ENCODE assay signal across 15 cellular contexts in genomic region chr7:107933386-107934013, GRCh38. TPM values are rescaled to one million over a fixed set of nuclear protein-coding genes. Genes with fewer than 3 reads are reported as not detected.
A peak's percentile ranks its signal among the peaks of the same experiment; 100 is the strongest.
DNase-seq lines count a peak whose midpoint lies in the region; ATAC-seq lines count a peak whose summit lies in the region.
"Had no signal": no experiment of that assay in that cellular context is flagged by ENCODE, and none has a peak within 500 bp of the region (broad histone marks: within the 10 kb centered on the region; RNA-seq: fewer than 3 reads in every experiment).

No MANE protein-coding gene starts in this region.

- H3K9me3 Mint-ChIP-seq in CD4-positive, CD25-positive, alpha-beta regulatory T cell: no peaks in the 10 kb centered on the region
- H3K9me3 Mint-ChIP-seq in naive thymus-derived CD4-positive, alpha-beta T cell: no peaks in the 10 kb centered on the region
- H3K9me3 Mint-ChIP-seq: stimulated activated effector memory CD8-positive, alpha-beta T cell treated with anti-CD3 and anti-CD28 coated beads, Interleukin-12 subunit alpha, Interleukin-12 subunit beta, amount 100 ng/mL, for 72 hours had no signal

- WGBS in HUES64: 5% methylated on average over 6 of the region's 6 CpGs
- WGBS in ectodermal cell, 2 experiments: 9 to 14% methylated on average over 6 of the region's 6 CpGs

- DNase-seq in CD4-positive, CD25-positive, alpha-beta regulatory T cell: no peak
- peak in 1 of 9 donors; percentile 25 for DNase-seq in naive thymus-derived CD4-positive, alpha-beta T cell
- DNase-seq in midbrain (lab: John Stamatoyannopoulos, UW) (no peak), SW480 (ENCODE audit: low spot score) (no peak), NCI-H2081 treated with DMSO at 0.1 percent for 48 hours (lab: John Stamatoyannopoulos, UW) (no peak), left ventricle myocardium superior (no peak)
- DNase-seq: activated naive CD4-positive, alpha-beta T cell treated with Interleukin-2 at 50 U/mL for 16 hours; heart left ventricle; KG1; NCI-H1436; NCI-H526 treated with DMSO at 0.1 percent for 48 hours; stimulated activated CD4-positive, alpha-beta T cell treated with anti-CD3 and anti-CD28 coated beads, Interleukin-2, amount 100 ng/mL, for 48 hours had no signal

- H3K27ac ChIP-seq in CD4-positive, CD25-positive, alpha-beta regulatory T cell (ENCODE audit: insufficient read depth, low read length, poor library complexity, severe bottlenecking): no peak overlapping the region
- H3K27ac ChIP-seq in HUES64 (ENCODE audit: low read depth, low read length) (peak overlapping the region; percentile 91), ectodermal cell (ENCODE audit: insufficient read depth, low read depth, low read length, poor library complexity, severe bottlenecking) (peak overlapping the region; percentile 22)
- H3K27ac ChIP-seq in naive thymus-derived CD4-positive, alpha-beta T cell (ENCODE audit: low read depth, low read length): no peak overlapping the region

- no peaks in the 10 kb centered on the region for H3K4me1 ChIP-seq in CD4-positive, CD25-positive, alpha-beta regulatory T cell (ENCODE audit: control insufficient read depth, insufficient read depth, low read length, poor library complexity, severe bottlenecking)
- H3K4me1 ChIP-seq in HUES64 (ENCODE audit: insufficient read depth, low read length) (peaks cover 73% of the 10 kb centered on the region), ectodermal cell (ENCODE audit: control insufficient read depth, insufficient read depth, low read length) (peaks cover 28% of the 10 kb centered on the region)
- no peaks in the 10 kb centered on the region for H3K4me1 ChIP-seq in naive thymus-derived CD4-positive, alpha-beta T cell (ENCODE audit: control insufficient read depth in 2 of 2, insufficient read depth in 2 of 2, low read length in 2 of 2)

- H3K36me3 Mint-ChIP-seq in CD4-positive, CD25-positive, alpha-beta regulatory T cell: peaks cover 19% of the 10 kb centered on the region
- peaks cover 0 to 28% (median 7%) of the 10 kb centered on the region in 5 donors for H3K36me3 Mint-ChIP-seq in naive thymus-derived CD4-positive, alpha-beta T cell

- POLR2A ChIA-PET in naive thymus-derived CD4-positive, alpha-beta T cell (lab: Charles Lee): no interaction called here

- H3K4me1 Mint-ChIP-seq in CD4-positive, CD25-positive, alpha-beta regulatory T cell: peaks cover 0 to 9% (median 4%) of the 10 kb centered on the region in 4 donors
- H3K4me1 Mint-ChIP-seq in naive thymus-derived CD4-positive, alpha-beta T cell: peaks cover 2 to 31% (median 13%) of the 10 kb centered on the region in 7 donors
- H3K4me1 Mint-ChIP-seq: stimulated activated effector memory CD8-positive, alpha-beta T cell treated with anti-CD3 and anti-CD28 coated beads, Interleukin-12 subunit alpha, Interleukin-12 subunit beta, amount 100 ng/mL, for 72 hours had no signal

- H3K9ac ChIP-seq in HUES64 (ENCODE audit: low read depth, low read length): peak overlapping the region; percentile 68

- CTCF ChIA-PET in naive thymus-derived CD4-positive, alpha-beta T cell (lab: Charles Lee): interaction anchor here (0.6 kb wide), 1 partner anchor 72 kb away, joined by 4 read pairs; no protein-coding TSS in a partner anchor

- intact Hi-C loops in naive thymus-derived CD4-positive, alpha-beta T cell (cut with micrococcal nuclease): no loop called here
- intact Hi-C loops in left ventricle myocardium superior (cut with micrococcal nuclease): no loop called here

- peak overlapping the region in 2 of 3 donors; percentile 39 to 77 for H3K27ac Mint-ChIP-seq in CD4-positive, CD25-positive, alpha-beta regulatory T cell
- H3K27ac Mint-ChIP-seq in naive thymus-derived CD4-positive, alpha-beta T cell: peak overlapping the region in 8 of 9 donors; percentile 2 to 84 (median 40)
- H3K27ac Mint-ChIP-seq: stimulated activated effector memory CD8-positive, alpha-beta T cell treated with anti-CD3 and anti-CD28 coated beads, Interleukin-12 subunit alpha, Interleukin-12 subunit beta, amount 100 ng/mL, for 72 hours had no signal

- no peaks in the 10 kb centered on the region for H3K27me3 ChIP-seq in CD4-positive, CD25-positive, alpha-beta regulatory T cell (ENCODE audit: control insufficient read depth, insufficient read depth, low read length)
- H3K27me3 ChIP-seq in HUES64 (ENCODE audit: insufficient read depth, low read length) (no peaks in the 10 kb centered on the region), ectodermal cell (ENCODE audit: control insufficient read depth, insufficient read depth, low read length, poor library complexity, severe bottlenecking) (no peaks in the 10 kb centered on the region)
- H3K27me3 ChIP-seq in naive thymus-derived CD4-positive, alpha-beta T cell (ENCODE audit: control insufficient read depth in 2 of 2, insufficient read depth in 2 of 2, low read length in 2 of 2): no peaks in the 10 kb centered on the region
- H3K27me3 ChIP-seq: heart left ventricle had no signal

- no peaks in the 10 kb centered on the region for H3K27me3 Mint-ChIP-seq in CD4-positive, CD25-positive, alpha-beta regulatory T cell
- H3K27me3 Mint-ChIP-seq in naive thymus-derived CD4-positive, alpha-beta T cell: no peaks in the 10 kb centered on the region

- H3K9me3 ChIP-seq in CD4-positive, CD25-positive, alpha-beta regulatory T cell (ENCODE audit: control insufficient read depth in 2 of 2, low read length in 2 of 2): no peaks in the 10 kb centered on the region
- H3K9me3 ChIP-seq in HUES64 (ENCODE audit: insufficient read depth, low read depth, low read length) (no peaks in the 10 kb centered on the region), ectodermal cell (ENCODE audit: control insufficient read depth, low read length) (no peaks in the 10 kb centered on the region)
- H3K9me3 ChIP-seq in naive thymus-derived CD4-positive, alpha-beta T cell (ENCODE audit: control insufficient read depth in 2 of 3, low read length in 3 of 3): no peaks in the 10 kb centered on the region
- H3K9me3 ChIP-seq: heart left ventricle had no signal

- no peak for ATAC-seq in CD4-positive, CD25-positive, alpha-beta regulatory T cell (ENCODE audit: low read depth in 2 of 2)
- no peak for ATAC-seq in naive thymus-derived CD4-positive, alpha-beta T cell
- ATAC-seq in left ventricle myocardium superior: no peak
- ATAC-seq: heart left ventricle; stimulated activated effector memory CD8-positive, alpha-beta T cell treated with anti-CD3 and anti-CD28 coated beads, Interleukin-12 subunit alpha, Interleukin-12 subunit beta, amount 100 ng/mL, for 72 hours had no signal

- H3K4me3 ChIP-seq in CD4-positive, CD25-positive, alpha-beta regulatory T cell (ENCODE audit: low read depth, low read length): no peak overlapping the region
- H3K4me3 ChIP-seq in HUES64 (ENCODE audit: low read length) (peak overlapping the region; percentile 10; the same call in 1 of the 2 replicates), ectodermal cell (ENCODE audit: insufficient read depth, low read depth, low read length) (no peak overlapping the region)
- H3K4me3 ChIP-seq in naive thymus-derived CD4-positive, alpha-beta T cell (ENCODE audit: low read length): no peak overlapping the region
- H3K4me3 ChIP-seq: heart left ventricle had no signal

- H3K4me3 Mint-ChIP-seq in CD4-positive, CD25-positive, alpha-beta regulatory T cell: no peak overlapping the region
- no peak overlapping the region for H3K4me3 Mint-ChIP-seq in naive thymus-derived CD4-positive, alpha-beta T cell
- H3K4me3 Mint-ChIP-seq: stimulated activated effector memory CD8-positive, alpha-beta T cell treated with anti-CD3 and anti-CD28 coated beads, Interleukin-12 subunit alpha, Interleukin-12 subunit beta, amount 100 ng/mL, for 72 hours had no signal

- no peaks in the 10 kb centered on the region for H3K36me3 ChIP-seq in CD4-positive, CD25-positive, alpha-beta regulatory T cell (ENCODE audit: control insufficient read depth, insufficient read depth, low read length)
- H3K36me3 ChIP-seq in HUES64 (ENCODE audit: insufficient read depth, low read length) (peaks cover 70% of the 10 kb centered on the region), ectodermal cell (ENCODE audit: control insufficient read depth, insufficient read depth, low read length) (peaks cover 16% of the 10 kb centered on the region)
- H3K36me3 ChIP-seq in naive thymus-derived CD4-positive, alpha-beta T cell (ENCODE audit: control insufficient read depth in 2 of 3, insufficient read depth in 3 of 3, low read length in 3 of 3): no peaks in the 10 kb centered on the region

RNA-seq across cellular contexts. Expression of gene DLD, which starts 42.5 kb away (rescaled TPM):
- total RNA-seq in CD4-positive, CD25-positive, alpha-beta regulatory T cell: 66.7 TPM
- polyA plus RNA-seq in CD4-positive, CD25-positive, alpha-beta regulatory T cell: 10 to 100 TPM; 44.3 to 81.8 (median 49.9) TPM
- polyA plus RNA-seq in HUES64 (2013, experiment 1 of 2): 82.5 TPM
- polyA plus RNA-seq in HUES64 (2013, experiment 2 of 2): 83.8 TPM
- polyA plus RNA-seq in ectodermal cell (2013, experiment 1 of 4): 117 TPM
- 128 TPM for polyA plus RNA-seq in ectodermal cell (2013, experiment 2 of 4)
- polyA plus RNA-seq in ectodermal cell (2013, experiment 3 of 4): 86.4 TPM
- polyA plus RNA-seq in ectodermal cell (2013, experiment 4 of 4): 90.2 TPM
- total RNA-seq in naive thymus-derived CD4-positive, alpha-beta T cell: 10 to 100 TPM; 44.5 to 69.3 (median 53.7) TPM
- 10 to 100 TPM; 50.8 to 72.4 TPM for polyA plus RNA-seq in naive thymus-derived CD4-positive, alpha-beta T cell
- total RNA-seq in left ventricle myocardium superior: 314 TPM

Comparison
In these comparisons a context has a peak if more than half of its experiments do, and no peak if none do; other contexts are left out.
1. H3K27ac ChIP-seq: peak in HUES64 (single experiment) and ectodermal cell (single experiment); none in CD4-positive, CD25-positive, alpha-beta regulatory T cell (single experiment) and naive thymus-derived CD4-positive, alpha-beta T cell (single experiment).